ENCODE assay signal across 10 cellular contexts in the genomic region with DNA sequence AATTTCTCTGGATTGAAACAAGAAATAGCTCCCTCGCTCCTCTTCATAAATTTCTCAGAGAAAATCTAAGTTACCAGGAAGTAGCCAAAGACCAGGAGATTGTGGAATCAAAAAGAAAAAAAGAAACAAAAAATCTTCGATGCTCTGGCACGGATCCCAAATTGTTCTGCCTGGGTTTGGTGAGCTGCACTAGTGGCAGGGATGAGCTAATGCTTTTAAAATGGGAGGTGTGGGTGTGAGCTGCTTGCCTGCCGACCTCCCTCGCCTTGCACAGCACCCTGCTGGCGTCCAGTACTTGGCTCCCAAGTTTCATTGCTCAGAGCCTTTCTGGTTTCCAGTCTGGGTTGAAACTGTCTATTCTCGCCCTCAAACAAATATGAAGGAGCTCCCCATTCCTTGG. TPM values are rescaled to one million over a fixed set of nuclear protein-coding genes. Genes with fewer than 3 reads are reported as not detected.
DNase-seq lines count a peak whose midpoint lies in the region; ATAC-seq and TF ChIP-seq lines count a peak whose summit lies in the region.
"Had no signal": no experiment of that assay in that cellular context is flagged by ENCODE, and none has a peak within 500 bp of the region (broad histone marks: within the 10 kb centered on the region; RNA-seq: fewer than 3 reads in every experiment).

No MANE protein-coding gene starts in this region.

- no peak for ATAC-seq in upper lobe of right lung

- H3K4me3 ChIP-seq in Peyer's patch: peak overlapping the region in 3 of 4 donors; percentile 42 to 64 (median 63)
- H3K4me3 ChIP-seq in muscle layer of colon (ENCODE audit: low read depth in 1 of 2, low read length in 2 of 2): peak overlapping the region; percentile 85 to 97
- peak overlapping the region; percentile 73 for H3K4me3 ChIP-seq in upper lobe of right lung
- no peak overlapping the region for H3K4me3 ChIP-seq in H7 (ENCODE audit: insufficient read depth, low read depth, low read length)

- H3K4me1 ChIP-seq in Peyer's patch (peaks cover 0 to 14% (median 0%) of the 10 kb centered on the region in 4 donors), muscle layer of colon (ENCODE audit: insufficient read depth, low read length) (peaks cover 51% of the 10 kb centered on the region), upper lobe of right lung (peaks cover 41% of the 10 kb centered on the region)
- H3K4me1 ChIP-seq: colonic mucosa had no signal

- H3K9me3 ChIP-seq in Peyer's patch: no peaks in the 10 kb centered on the region
- H3K9me3 ChIP-seq in muscle layer of colon (ENCODE audit: low read length): no peaks in the 10 kb centered on the region
- no peaks in the 10 kb centered on the region for H3K9me3 ChIP-seq in upper lobe of right lung
- H3K9me3 ChIP-seq: colonic mucosa had no signal

- no peaks in the 10 kb centered on the region for H3K36me3 ChIP-seq in Peyer's patch
- H3K36me3 ChIP-seq in muscle layer of colon (ENCODE audit: insufficient read depth, low read length): peaks cover 10% of the 10 kb centered on the region
- H3K36me3 ChIP-seq in upper lobe of right lung: peaks cover 36% of the 10 kb centered on the region
- H3K36me3 ChIP-seq in H7 (replicated peaks; ENCODE audit: control insufficient read depth, insufficient read depth, low read length): no peaks in the 10 kb centered on the region
- H3K36me3 ChIP-seq: colonic mucosa had no signal

- DNase-seq in Peyer's patch (no peak), erythroblast (lab: John Stamatoyannopoulos, UW) (peak; percentile 26), upper lobe of right lung (no peak), SKM-1 treated with dmso at 0.1 percent for 144 hours (lab: John Stamatoyannopoulos, UW; ENCODE audit: unreplicated experiment) (no peak), H7 (no peak), NCI-H2171 (lab: John Stamatoyannopoulos, UW) (no peak)
- DNase-seq: colonic mucosa; NCI-H1436 treated with DMSO at 0.1 percent for 48 hours; stimulated activated CD4-positive, alpha-beta T cell treated with anti-CD3 and anti-CD28 coated beads, Interleukin-4, amount 100 ng/mL, for 1 hour had no signal

- no peak for TF ChIP-seq CTCF in Peyer's patch (IDR thresholded peaks at IDR 0.05)
- no peak for TF ChIP-seq CTCF in upper lobe of right lung (IDR thresholded peaks at IDR 0.05)

- intact Hi-C loops in upper lobe of right lung (cut with DNase I): no loop called here

- peak overlapping the region; percentile 89 for H3K9ac ChIP-seq in muscle layer of colon (ENCODE audit: low read length)

- no peak for TF ChIP-seq POLR2A in Peyer's patch (IDR thresholded peaks at IDR 0.05)
- no peak for TF ChIP-seq POLR2A in erythroblast (IDR thresholded peaks at IDR 0.05; ENCODE audit: low read length)

- H3K27ac ChIP-seq in Peyer's patch: peak overlapping the region in 1 of 4 donors; percentile 79
- H3K27ac ChIP-seq in muscle layer of colon (ENCODE audit: low read depth, low read length): peak overlapping the region; percentile 86
- peak overlapping the region; percentile 92 for H3K27ac ChIP-seq in upper lobe of right lung
- H3K27ac ChIP-seq: colonic mucosa had no signal

- H3K27me3 ChIP-seq in Peyer's patch (no peaks in the 10 kb centered on the region), muscle layer of colon (ENCODE audit: control insufficient read depth in 1 of 2, insufficient read depth in 2 of 2, low read length in 2 of 2) (no peaks in the 10 kb centered on the region), upper lobe of right lung (peaks cover 4% of the 10 kb centered on the region), H7 (ENCODE audit: control insufficient read depth, insufficient read depth, low read length) (peaks cover 14% of the 10 kb centered on the region)

RNA-seq across cellular contexts. Expression of gene TIMP3, which starts 2.5 kb away (rescaled TPM):
- total RNA-seq in Peyer's patch: 10 to 100 TPM; 40.1 to 93.3 (median 67.5) TPM
- total RNA-seq in upper lobe of right lung: 749 TPM
- 5.0 and 6.7 TPM in 2 replicates for total RNA-seq in H7 (2014; rRNA removed; shearing (Covaris generic))

Comparison
In these comparisons a context has a peak if more than half of its experiments do, and no peak if none do; other contexts are left out.
1. DNase-seq: peak in erythroblast (2 of 2); none in Peyer's patch (0 of 3), upper lobe of right lung (single experiment), SKM-1 treated with dmso at 0.1 percent for 144 hours (single experiment), H7 (single experiment) and NCI-H2171 (single experiment).